Comparison of ENCODE assay signal across 9 cellular contexts in genomic region chr7:23357190-23358093, GRCh38. TPM values are rescaled to one million over a fixed set of nuclear protein-coding genes. Genes with fewer than 3 reads are reported as not detected.
DNase-seq lines count a peak whose midpoint lies in the region; ATAC-seq and TF ChIP-seq lines count a peak whose summit lies in the region.
"Had no signal": no experiment of that assay in that cellular context is flagged by ENCODE, and none has a peak within 500 bp of the region (broad histone marks: within the 10 kb centered on the region; RNA-seq: fewer than 3 reads in every experiment).

No MANE protein-coding gene starts in this region.

- no TSS peak for BruUV-seq in mammary epithelial cell (replicated peaks; lab: Mats Ljungman, UMichigan)

- H3K27me3 ChIP-seq in mammary epithelial cell (ENCODE audit: insufficient read depth, low read length) = no peaks in the 10 kb centered on the region
- no peaks in the 10 kb centered on the region for H3K27me3 ChIP-seq in vagina

- in situ Hi-C loops in mammary epithelial cell (cut with MboI; ENCODE audit: low sequenced_read_pairs in 2 of 2) = no loop called here

- dilution Hi-C loops in mammary epithelial cell (cut with HindIII; ENCODE audit: low sequenced_read_pairs) = no loop called here

- H3K79me2 ChIP-seq in mammary epithelial cell (ENCODE audit: insufficient read depth, low read length) = no peaks in the 10 kb centered on the region

- peak overlapping the region; percentile 56 for H3K27ac Mint-ChIP-seq in osteocyte (ENCODE audit: unreplicated experiment)

- H3K36me3 ChIP-seq in mammary epithelial cell (ENCODE audit: insufficient read depth, low read length) = no peaks in the 10 kb centered on the region
- H3K36me3 ChIP-seq in vagina = no peaks in the 10 kb centered on the region

- H3K9me3 ChIP-seq in mammary epithelial cell (replicated peaks; ENCODE audit: insufficient read depth, low read length) (no peaks in the 10 kb centered on the region), vagina (no peaks in the 10 kb centered on the region)

- H3K9ac ChIP-seq in mammary epithelial cell (ENCODE audit: insufficient read depth, low read length) = no peak overlapping the region

- TF ChIP-seq CTCF in mammary epithelial cell (conservative IDR thresholded peaks at IDR 0.05 in 1 of 2, IDR thresholded peaks at IDR 0.05 in 1 of 2; ENCODE audit: extremely low read depth in 1 of 2, insufficient read depth in 1 of 2, low read depth in 1 of 2, low read length in 2 of 2) (peak; percentile 28 to 40), osteocyte (IDR thresholded peaks at IDR 0.05) (peak; percentile 61), vagina (IDR thresholded peaks at IDR 0.05) (no peak)

- DNase-seq in COR-L47 (lab: John Stamatoyannopoulos, UW) (peak; percentile 31), NCI-H1417 (lab: John Stamatoyannopoulos, UW) (peak in 2 of 3 experiments; percentile 29 to 78), mammary epithelial cell (peak; percentile 81), osteocyte (ENCODE audit: extremely low spot score, unreplicated experiment) (no peak), caudate nucleus (lab: John Stamatoyannopoulos, UW) (no peak), vagina (ENCODE audit: extremely low spot score in 2 of 2) (no peak)

- no peaks in the 10 kb centered on the region for H3K9me3 Mint-ChIP-seq in osteocyte (ENCODE audit: unreplicated experiment)

- peaks cover 27% of the 10 kb centered on the region for H3K4me1 Mint-ChIP-seq in osteocyte (ENCODE audit: unreplicated experiment)

- peak overlapping the region; percentile 19 for H2AFZ ChIP-seq in mammary epithelial cell (ENCODE audit: low read depth, low read length)

- H3K4me3 ChIP-seq in mammary epithelial cell (replicated peaks in 1 of 3; ENCODE audit: insufficient read depth in 1 of 3, low read depth in 2 of 3, low read length in 3 of 3) = peak overlapping the region in 1 of 3 experiments; percentile 15
- H3K4me3 ChIP-seq in vagina = no peak overlapping the region
- H3K4me3 ChIP-seq: skin epidermis had no signal

- TF ChIP-seq POLR2A in vagina (IDR thresholded peaks at IDR 0.05) = no peak

- H3K36me3 Mint-ChIP-seq in osteocyte (ENCODE audit: unreplicated experiment) = peaks cover 13% of the 10 kb centered on the region

- CTCF ChIA-PET in mammary epithelial cell (lab: Charles Lee; ENCODE audit: low non-redundant PET) = interaction anchor here (0.5 to 1.3 kb wide), 4 partner anchors 63 to 272 kb away, joined by 3 to 21 read pairs (median 9); no protein-coding TSS in a partner anchor

- intact Hi-C loops in mammary epithelial cell (cut with micrococcal nuclease) = loop anchor here (1.0 to 5.0 kb wide), 6 partner anchors 23 to 188 kb away; partner anchors contain the start of gene TRA2A
- intact Hi-C loops in vagina (cut with DNase I) = no loop called here

- WGBS in mammary epithelial cell (ENCODE audit: low coverage, missing lambda C conversion rate) = 12% methylated on average over 6 of the region's 6 CpGs

- H3K27ac ChIP-seq in mammary epithelial cell (ENCODE audit: insufficient read depth, low read depth, low read length) (peak overlapping the region; percentile 15), caudate nucleus (ENCODE audit: low read depth, low read length) (no peak overlapping the region), vagina (no peak overlapping the region)
- H3K27ac ChIP-seq: skin epidermis had no signal

- no peaks in the 10 kb centered on the region for H4K20me1 ChIP-seq in mammary epithelial cell (ENCODE audit: insufficient read depth, low read length)

- peak; percentile 40 for ATAC-seq in GM18868 (IDR thresholded peaks at IDR 0.05; ENCODE audit: unreplicated experiment)
- no peak for ATAC-seq in GM18909 (IDR thresholded peaks at IDR 0.05; ENCODE audit: poor library complexity, unreplicated experiment)

- peak overlapping the region; percentile 77 for H3K4me2 ChIP-seq in mammary epithelial cell (ENCODE audit: insufficient read depth, low read depth, low read length)

- H3K27me3 Mint-ChIP-seq in osteocyte (ENCODE audit: unreplicated experiment) = no peaks in the 10 kb centered on the region

- no peak overlapping the region for H3K4me3 Mint-ChIP-seq in osteocyte (ENCODE audit: unreplicated experiment)

- H3K4me1 ChIP-seq in mammary epithelial cell (ENCODE audit: insufficient read depth, low read length) = peaks cover 22% of the 10 kb centered on the region
- H3K4me1 ChIP-seq in vagina = no peaks in the 10 kb centered on the region

RNA-seq across cellular contexts. Expression of gene MALSU1, which starts 58.3 kb away (rescaled TPM):
- 10 to 100 TPM; 42.2 to 65.0 TPM for total RNA-seq in mammary epithelial cell
- 54.3 TPM for polyA plus RNA-seq in mammary epithelial cell
- 24.9 TPM for polyA minus RNA-seq in mammary epithelial cell
- 44.8 and 46.2 TPM in 2 replicates for total RNA-seq in osteocyte
- total RNA-seq in vagina = 56.7 TPM

Comparison
In these comparisons a context has a peak if more than half of its experiments do, and no peak if none do; other contexts are left out.
1. DNase-seq: peak in COR-L47 (single experiment), NCI-H1417 (2 of 3) and mammary epithelial cell (single experiment); none in osteocyte (single experiment), caudate nucleus (0 of 61) and vagina (0 of 2).
2. CTCF ChIP-seq: peak in mammary epithelial cell (2 of 2) and osteocyte (single experiment); none in vagina (0 of 3).